ENCODE assay signal across 27 cellular contexts in the genomic region with DNA sequence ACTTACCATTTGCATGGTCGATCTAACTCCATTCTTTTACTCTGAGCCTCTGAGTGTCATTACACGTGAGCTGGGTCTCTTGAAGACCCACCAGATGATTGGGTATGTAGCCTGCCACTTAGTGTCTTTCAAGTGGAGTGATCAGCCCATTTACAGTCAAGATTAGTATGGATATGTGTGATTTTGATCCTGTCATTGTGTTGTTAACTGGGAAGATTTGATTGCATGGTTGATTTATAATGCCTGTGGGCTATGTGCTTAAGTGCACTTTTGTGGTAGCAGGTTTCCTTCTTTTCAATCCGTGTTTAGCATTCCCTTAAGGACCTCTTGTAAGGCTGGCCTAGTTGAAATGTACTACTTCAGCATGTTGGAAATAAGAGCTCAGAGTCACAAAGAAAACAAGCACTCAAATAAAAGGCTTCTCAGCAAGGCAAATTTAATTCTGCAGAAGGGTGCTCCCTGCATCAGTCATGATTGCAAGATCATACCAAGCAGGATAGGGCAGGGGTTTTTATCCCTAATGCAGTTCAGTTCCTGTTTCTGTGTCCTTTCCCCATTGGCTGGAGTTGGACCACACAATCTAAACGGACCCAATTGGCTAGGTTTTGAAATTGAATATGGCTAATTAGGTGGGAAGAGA.
"Had no signal": no experiment of that assay in that cellular context is flagged by ENCODE, and none has a peak within 500 bp of the region (broad histone marks: within the 10 kb centered on the region; RNA-seq: fewer than 3 reads in every experiment).

No MANE protein-coding gene starts in this region.

- H3K9me3 ChIP-seq: colonic mucosa, ovary had no signal

- DNase-seq: colonic mucosa; effector CD8-positive, alpha-beta T cell; endodermal cell; foreskin keratinocyte; heart left ventricle; kidney; mucosa of descending colon; naive thymus-derived CD4-positive, alpha-beta T cell; nephron progenitor cell; occipital lobe; ovary; posterior cingulate gyrus; psoas muscle; right cardiac atrium; sigmoid colon; spleen; stimulated activated CD4-positive, alpha-beta T cell treated with anti-CD3 and anti-CD28 coated beads, Interleukin-15, amount 100 ng/mL, for 24 hours; stimulated activated CD4-positive, alpha-beta T cell treated with anti-CD3 and anti-CD28 coated beads, Interleukin-2, amount 100 ng/mL, for 48 hours; stimulated activated naive B cell treated with anti-CD40 and anti-IgM and Interleukin-4, amounts not matched to agents 10 μg/mL and 1 μg/mL and 100 μg/mL, for 72 hours; upper lobe of left lung had no signal

- H3K27ac ChIP-seq: colonic mucosa, epithelial cell of prostate, foreskin keratinocyte, gastroesophageal sphincter, heart left ventricle, hepatocyte, ovary, psoas muscle, sigmoid colon, spleen, thoracic aorta, tibial nerve, upper lobe of left lung had no signal

- H3K27me3 ChIP-seq: colonic mucosa, foreskin keratinocyte, gastroesophageal sphincter, heart left ventricle, hepatocyte, ovary, sigmoid colon, spleen, tibial nerve, upper lobe of left lung had no signal

- H3K79me2 ChIP-seq: hepatocyte had no signal

- H3K4me2 ChIP-seq: hepatocyte had no signal

- H3K4me1 ChIP-seq: colonic mucosa, foreskin keratinocyte, gastroesophageal sphincter, heart left ventricle, psoas muscle, sigmoid colon, spleen, tibial nerve, upper lobe of left lung had no signal

- FAIRE-seq: kidney, urothelium cell line had no signal

- H2AFZ ChIP-seq: hepatocyte had no signal

- H3K36me3 ChIP-seq: colonic mucosa, gastroesophageal sphincter, heart left ventricle, ovary, sigmoid colon, spleen, thoracic aorta, tibial nerve, upper lobe of left lung had no signal

- H3K4me3 ChIP-seq: colonic mucosa, gastroesophageal sphincter, heart left ventricle, hepatocyte, lung, mucosa of descending colon, ovary, psoas muscle, sigmoid colon, spleen, thoracic aorta, tibial nerve, upper lobe of left lung had no signal
